Comparison of ENCODE assay signal across 12 cellular contexts in genomic region chr3:71301001-71301400, GRCh38.
DNase-seq lines count a peak whose midpoint lies in the region; ATAC-seq lines count a peak whose summit lies in the region.
"Had no signal": no experiment of that assay in that cellular context is flagged by ENCODE, and none has a peak within 500 bp of the region (broad histone marks: within the 10 kb centered on the region; RNA-seq: fewer than 3 reads in every experiment).

No MANE protein-coding gene starts in this region.

- POLR2A ChIA-PET in CD8-positive, alpha-beta memory T cell (lab: Charles Lee): interaction anchor here (0.6 kb wide), 1 partner anchor 170 kb away, joined by 4 read pairs; no protein-coding TSS in a partner anchor

- H3K36me3 ChIP-seq in CD8-positive, alpha-beta memory T cell (ENCODE audit: insufficient read depth, low read length): no peaks in the 10 kb centered on the region

- peak overlapping the region in 2 of 8 donors; percentile 40 to 55 for H3K27ac Mint-ChIP-seq in CD8-positive, alpha-beta memory T cell
- H3K27ac Mint-ChIP-seq in central memory CD8-positive, alpha-beta T cell (ENCODE audit: low read depth): no peak overlapping the region
- H3K27ac Mint-ChIP-seq: CD14-positive monocyte had no signal

- CTCF ChIA-PET in CD8-positive, alpha-beta memory T cell (lab: Charles Lee): no interaction called here

- H3K9me3 ChIP-seq in CD8-positive, alpha-beta memory T cell (ENCODE audit: low read length): no peaks in the 10 kb centered on the region

- peaks cover 65 to 80% (median 75%) of the 10 kb centered on the region in 3 donors for H3K4me1 Mint-ChIP-seq in CD8-positive, alpha-beta memory T cell
- peaks cover 41% of the 10 kb centered on the region for H3K4me1 Mint-ChIP-seq in central memory CD8-positive, alpha-beta T cell

- H3K27me3 ChIP-seq in CD8-positive, alpha-beta memory T cell (ENCODE audit: insufficient read depth, low read length, poor library complexity, severe bottlenecking): no peaks in the 10 kb centered on the region

- peaks cover 13 to 35% (median 16%) of the 10 kb centered on the region in 3 donors for H3K36me3 Mint-ChIP-seq in CD8-positive, alpha-beta memory T cell
- H3K36me3 Mint-ChIP-seq in central memory CD8-positive, alpha-beta T cell (ENCODE audit: insufficient read depth): peaks cover 12% of the 10 kb centered on the region

- no peak overlapping the region for H3K27ac ChIP-seq in CD8-positive, alpha-beta memory T cell (ENCODE audit: low read depth, low read length)
- H3K27ac ChIP-seq: coronary artery had no signal

- peak; percentile 54 for ATAC-seq in GM18907 (IDR thresholded peaks at IDR 0.05; ENCODE audit: unreplicated experiment)
- ATAC-seq in HG03045 (IDR thresholded peaks at IDR 0.05; ENCODE audit: unreplicated experiment): peak; percentile 59
- ATAC-seq in central memory CD8-positive, alpha-beta T cell (replicated peaks; ENCODE audit: extremely low read depth, poor library complexity, severe bottlenecking): no peak
- no peak for ATAC-seq in HG03439 (IDR thresholded peaks at IDR 0.05; ENCODE audit: unreplicated experiment)

- peak overlapping the region; percentile 29 for H3K4me3 ChIP-seq in CD8-positive, alpha-beta memory T cell (ENCODE audit: low read length)
- H3K4me3 ChIP-seq: coronary artery had no signal

- H3K4me3 Mint-ChIP-seq in CD8-positive, alpha-beta memory T cell: peak overlapping the region in 6 of 7 donors; percentile 1 to 67 (median 34)
- peak overlapping the region; percentile 16 for H3K4me3 Mint-ChIP-seq in central memory CD8-positive, alpha-beta T cell
- H3K4me3 Mint-ChIP-seq: CD14-positive monocyte had no signal

- peaks cover 0 to 1% of the 10 kb centered on the region in 2 donors for H3K27me3 Mint-ChIP-seq in CD8-positive, alpha-beta memory T cell
- no peaks in the 10 kb centered on the region for H3K27me3 Mint-ChIP-seq in central memory CD8-positive, alpha-beta T cell

- no peaks in the 10 kb centered on the region for H3K9me3 Mint-ChIP-seq in CD8-positive, alpha-beta memory T cell
- no peaks in the 10 kb centered on the region for H3K9me3 Mint-ChIP-seq in central memory CD8-positive, alpha-beta T cell
- H3K9me3 Mint-ChIP-seq: CD14-positive monocyte had no signal

- DNase-seq in CD8-positive, alpha-beta memory T cell: peak in 1 of 5 donors; percentile 32
- DNase-seq in central memory CD8-positive, alpha-beta T cell (ENCODE audit: low spot score in 2 of 2): no peak
- DNase-seq in NCI-H345 treated with DMSO at 0.1 percent for 48 hours (lab: John Stamatoyannopoulos, UW; ENCODE audit: unreplicated experiment): no peak
- DNase-seq in NCI-H510A treated with DMSO at 0.1 percent for 48 hours (lab: John Stamatoyannopoulos, UW): no peak
- DNase-seq in NCI-H226: no peak
- DNase-seq: retina, SW 1271 had no signal

- peaks cover 36% of the 10 kb centered on the region for H3K4me1 ChIP-seq in CD8-positive, alpha-beta memory T cell (ENCODE audit: insufficient read depth, low read length)

Comparison
In these comparisons a context has a peak if more than half of its experiments do, and no peak if none do; other contexts are left out.
1. ATAC-seq: peak in GM18907 (single experiment) and HG03045 (single experiment); none in central memory CD8-positive, alpha-beta T cell (single experiment) and HG03439 (single experiment).